1 cellular context compared by ENCODE assay signal in genomic region chr21:37459575-37459974, GRCh38.
TF ChIP-seq lines count a peak whose summit lies in the region.

No MANE protein-coding gene starts in this region.

TF ChIP-seq in GM23338, 12 proteins besides CTCF, POLR2A, EP300 and RAD21 (continued from another document):
- no peak for TF ChIP-seq ZNF462 (CRISPR knock-in tag; IDR thresholded peaks at IDR 0.05)
- no peak for TF ChIP-seq ZNF331 (CRISPR knock-in tag; IDR thresholded peaks at IDR 0.05; ENCODE audit: low read depth)
- TF ChIP-seq JUNB (IDR thresholded peaks at IDR 0.05; ENCODE audit: unreplicated experiment): no peak
TF ChIP-seq in GM23338: peak in this region for 0.
